Comparison of ENCODE assay signal across 13 cellular contexts in genomic region chr15:77067691-77068367, GRCh38. TPM values are rescaled to one million over a fixed set of nuclear protein-coding genes. Genes with fewer than 3 reads are reported as not detected.
A peak's percentile ranks its signal among the peaks of the same experiment; 100 is the strongest.
DNase-seq lines count a peak whose midpoint lies in the region; ATAC-seq and TF ChIP-seq lines count a peak whose summit lies in the region.
"Had no signal": no experiment of that assay in that cellular context is flagged by ENCODE, and none has a peak within 500 bp of the region (broad histone marks: within the 10 kb centered on the region; RNA-seq: fewer than 3 reads in every experiment).

No MANE protein-coding gene starts in this region.

- H3K27me3 Mint-ChIP-seq in progenitor cell of endocrine pancreas = no peaks in the 10 kb centered on the region
- H3K27me3 Mint-ChIP-seq in activated naive CD4-positive, alpha-beta T cell treated with anti-CD3 and anti-CD28 coated beads for 36 hours (ENCODE audit: low read depth) = no peaks in the 10 kb centered on the region
- H3K27me3 Mint-ChIP-seq: T-helper 17 cell had no signal

- H3K27ac ChIP-seq in DOHH2 (ENCODE audit: low read depth, low read length) (no peak overlapping the region), duodenal mucosa (ENCODE audit: low read depth, low read length) (peak overlapping the region; percentile 87)
- H3K27ac ChIP-seq: esophagus muscularis mucosa had no signal

- no peaks in the 10 kb centered on the region for H3K9me3 Mint-ChIP-seq in progenitor cell of endocrine pancreas (ENCODE audit: low read depth)
- no peaks in the 10 kb centered on the region for H3K9me3 Mint-ChIP-seq in activated naive CD4-positive, alpha-beta T cell treated with anti-CD3 and anti-CD28 coated beads for 36 hours

- H3K4me2 ChIP-seq in DOHH2 (ENCODE audit: low read length) = peak overlapping the region; percentile 52

- H3F3A ChIP-seq in DOHH2 (ENCODE audit: control insufficient read depth, insufficient read depth) = no peaks in the 10 kb centered on the region

- H3K36me3 ChIP-seq in DOHH2 (ENCODE audit: control insufficient read depth, low read length) = peaks cover 23% of the 10 kb centered on the region
- no peaks in the 10 kb centered on the region for H3K36me3 ChIP-seq in duodenal mucosa (ENCODE audit: control insufficient read depth in 1 of 2, insufficient read depth in 2 of 2, low read length in 2 of 2)
- peaks cover 18% of the 10 kb centered on the region for H3K36me3 ChIP-seq in MG63
- H3K36me3 ChIP-seq: esophagus muscularis mucosa had no signal

- no peak for TF ChIP-seq POLR2A in NB4 (IDR thresholded peaks at IDR 0.05; ENCODE audit: extremely low read depth, insufficient read length)

- H3K4me3 ChIP-seq in DOHH2 (ENCODE audit: low read length) (peak overlapping the region; percentile 20), NB4 (ENCODE audit: low read depth, low read length) (no peak overlapping the region), duodenal mucosa (ENCODE audit: low read depth in 1 of 2, low read length in 2 of 2) (peak overlapping the region; percentile 32 to 57), MG63 (no peak overlapping the region)
- H3K4me3 ChIP-seq: esophagus muscularis mucosa had no signal

- peak overlapping the region; percentile 69 for H3K27ac Mint-ChIP-seq in progenitor cell of endocrine pancreas
- no peak overlapping the region for H3K27ac Mint-ChIP-seq in activated naive CD4-positive, alpha-beta T cell treated with anti-CD3 and anti-CD28 coated beads for 36 hours
- H3K27ac Mint-ChIP-seq: T-helper 17 cell had no signal

- CTCF ChIA-PET in activated naive CD4-positive, alpha-beta T cell treated with anti-CD3 and anti-CD28 coated beads for 36 hours (lab: Charles Lee) = interaction anchor here (2.3 kb wide), 1 partner anchor 9 kb away, joined by 5 read pairs; no protein-coding TSS in a partner anchor

- DNase-seq in NB4 (ENCODE audit: low read depth) = peak; percentile 26
- no peak for DNase-seq in progenitor cell of endocrine pancreas (ENCODE audit: low spot score, unreplicated experiment)
- DNase-seq in activated naive CD4-positive, alpha-beta T cell treated with anti-CD3 and anti-CD28 coated beads for 36 hours = no peak
- DNase-seq in MG63 = no peak
- no peak for DNase-seq in activated CD4-positive, CD25-positive, alpha-beta regulatory T cell treated with anti-CD3 and anti-CD28 coated beads, Interleukin-2, amount 50 U/mL, for 72 hours
- DNase-seq: COR-L47, NCI-H510A, posterior cingulate gyrus, T-helper 17 cell had no signal

- peaks cover 13% of the 10 kb centered on the region; the same call in 1 of the 2 replicates for H4K20me1 ChIP-seq in DOHH2 (ENCODE audit: control insufficient read depth, insufficient read depth, low read depth, low read length)

- H3K4me3 Mint-ChIP-seq in progenitor cell of endocrine pancreas (ENCODE audit: low read depth) = peak overlapping the region; percentile 59
- no peak overlapping the region for H3K4me3 Mint-ChIP-seq in activated naive CD4-positive, alpha-beta T cell treated with anti-CD3 and anti-CD28 coated beads for 36 hours
- H3K4me3 Mint-ChIP-seq: T-helper 17 cell had no signal

- H3K27me3 ChIP-seq in DOHH2 (ENCODE audit: control insufficient read depth, low read length) (no peaks in the 10 kb centered on the region), duodenal mucosa (ENCODE audit: control insufficient read depth in 1 of 2, insufficient read depth in 2 of 2, low read length in 2 of 2) (no peaks in the 10 kb centered on the region), MG63 (no peaks in the 10 kb centered on the region)
- H3K27me3 ChIP-seq: esophagus muscularis mucosa had no signal

- ATAC-seq in GM19452 (IDR thresholded peaks at IDR 0.05; ENCODE audit: unreplicated experiment) = no peak
- ATAC-seq: T-helper 17 cell had no signal

- H3K4me1 ChIP-seq in DOHH2 (ENCODE audit: control insufficient read depth, low read length) (peaks cover 43% of the 10 kb centered on the region), duodenal mucosa (ENCODE audit: control insufficient read depth in 1 of 2, insufficient read depth in 2 of 2, low read length in 2 of 2) (peaks cover 40 to 52% of the 10 kb centered on the region in 2 donors)

- TF ChIP-seq CTCF in DOHH2 (IDR thresholded peaks at IDR 0.05; ENCODE audit: low read depth, low read length, poor library complexity, severe bottlenecking) (no peak), NB4 (IDR thresholded peaks at IDR 0.05; ENCODE audit: low read depth, low read length) (no peak), progenitor cell of endocrine pancreas (IDR thresholded peaks at IDR 0.05; ENCODE audit: unreplicated experiment) (no peak)

- no peaks in the 10 kb centered on the region for H3K9me3 ChIP-seq in DOHH2 (ENCODE audit: control insufficient read depth, insufficient read depth, low read length)
- H3K9me3 ChIP-seq in duodenal mucosa (ENCODE audit: control insufficient read depth in 1 of 2, low read length in 2 of 2) = no peaks in the 10 kb centered on the region
- H3K9me3 ChIP-seq in MG63 = no peaks in the 10 kb centered on the region
- H3K9me3 ChIP-seq: esophagus muscularis mucosa had no signal

- H3K9me2 ChIP-seq in DOHH2 (replicated peaks; ENCODE audit: control insufficient read depth, low read length) = no peaks in the 10 kb centered on the region

- H3K79me2 ChIP-seq in DOHH2 (ENCODE audit: control insufficient read depth, low read length) = peaks cover 76% of the 10 kb centered on the region

- H3K4me1 Mint-ChIP-seq in progenitor cell of endocrine pancreas (ENCODE audit: low read depth) = peaks cover 46% of the 10 kb centered on the region
- peaks cover 45% of the 10 kb centered on the region for H3K4me1 Mint-ChIP-seq in activated naive CD4-positive, alpha-beta T cell treated with anti-CD3 and anti-CD28 coated beads for 36 hours (ENCODE audit: low read depth)

- intact Hi-C loops in activated naive CD4-positive, alpha-beta T cell treated with anti-CD3 and anti-CD28 coated beads for 36 hours (cut with micrococcal nuclease) = no loop called here

- peaks cover 7% of the 10 kb centered on the region for H3K36me3 Mint-ChIP-seq in progenitor cell of endocrine pancreas (ENCODE audit: insufficient read depth)
- no peaks in the 10 kb centered on the region for H3K36me3 Mint-ChIP-seq in activated naive CD4-positive, alpha-beta T cell treated with anti-CD3 and anti-CD28 coated beads for 36 hours (ENCODE audit: low read depth)

- peak overlapping the region in 1 of 2 donors; percentile 52 for H3K9ac ChIP-seq in duodenal mucosa (ENCODE audit: low read depth in 1 of 2, low read length in 2 of 2)

RNA-seq across cellular contexts. Expression of gene TSPAN3, which starts 3.1 kb away (rescaled TPM):
- total RNA-seq in progenitor cell of endocrine pancreas = 337 and 352 TPM in 2 replicates
- 10 to 100 TPM; 21.9 to 24.9 TPM for total RNA-seq in activated naive CD4-positive, alpha-beta T cell treated with anti-CD3 and anti-CD28 coated beads for 36 hours
- 239 and 258 TPM in 2 replicates for total RNA-seq in MG63 (2014; rRNA removed; shearing (Covaris generic); ENCODE audit: low replicate concordance)

Comparison
In these comparisons a context has a peak if more than half of its experiments do, and no peak if none do; other contexts are left out.
1. H3K4me3 ChIP-seq: peak in DOHH2 (single experiment) and duodenal mucosa (2 of 2); none in NB4 (single experiment) and MG63 (single experiment).